In the genomic region with DNA sequence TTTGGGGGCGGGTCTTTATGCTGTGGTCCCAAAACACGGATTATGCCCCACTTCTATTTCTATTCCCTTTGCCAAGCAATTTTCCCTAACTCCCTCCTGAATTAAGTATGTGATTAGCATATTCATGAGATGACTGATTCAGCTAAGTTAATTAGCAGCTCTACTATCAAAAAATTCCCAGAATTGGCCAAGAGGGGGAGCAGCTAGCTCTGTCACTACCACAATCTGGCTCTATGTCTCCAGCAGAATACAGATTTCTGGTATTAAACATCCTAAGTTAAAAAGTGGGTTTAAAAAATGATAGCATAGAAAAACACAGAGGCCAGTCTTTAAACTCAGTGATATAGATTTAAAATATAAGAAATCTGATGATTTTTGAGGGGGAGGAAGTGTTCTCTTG, we compare ENCODE assay signal across 9 cellular contexts.
DNase-seq lines count a peak whose midpoint lies in the region; ATAC-seq, FAIRE-seq and TF ChIP-seq lines count a peak whose summit lies in the region.
"Had no signal": no experiment of that assay in that cellular context is flagged by ENCODE, and none has a peak within 500 bp of the region (broad histone marks: within the 10 kb centered on the region; RNA-seq: fewer than 3 reads in every experiment).

No MANE protein-coding gene starts in this region.

- peak; percentile 73 for TF ChIP-seq CTCF in VCaP (conservative IDR thresholded peaks at IDR 0.05)

- TF ChIP-seq POLR2A in GM12891 (IDR thresholded peaks at IDR 0.05; ENCODE audit: low read depth, low read length) = no peak

- H3K27ac ChIP-seq in VCaP = no peak overlapping the region

- ATAC-seq in HG03342 (IDR thresholded peaks at IDR 0.05; ENCODE audit: unreplicated experiment) = no peak
- ATAC-seq: T-cell had no signal

- peak; percentile 23 for DNase-seq in DMS53 treated with DMSO at 0.1 percent for 48 hours (lab: John Stamatoyannopoulos, UW; ENCODE audit: unreplicated experiment)
- DNase-seq in HPDE6-E6E7 (ENCODE audit: extremely low spot score) = peak; percentile 3
- peak; percentile 0 for DNase-seq in urothelium cell line (ENCODE audit: low spot score)
- no peak for DNase-seq in GM12891 (ENCODE audit: insufficient read length, low spot score)
- DNase-seq in NCI-H187 treated with DMSO at 0.1 percent for 48 hours (lab: John Stamatoyannopoulos, UW) = no peak

- FAIRE-seq in islet of Langerhans (lab: Jason Lieb, UNC) (peak; percentile 97), urothelium cell line (lab: Jason Lieb, UNC) (no peak), GM12891 (lab: Jason Lieb, UNC) (no peak)

TF ChIP-seq in GM12891, 5 proteins besides CTCF, POLR2A, EP300 and RAD21:
- TF ChIP-seq POU2F2 (IDR thresholded peaks at IDR 0.05; ENCODE audit: low read depth, low read length) (no peak), SPI1 (IDR thresholded peaks at IDR 0.05; ENCODE audit: low read depth, low read length) (no peak), TAF1 (IDR thresholded peaks at IDR 0.05; ENCODE audit: low read depth, low read length) (no peak), POLR2AphosphoS5 (IDR thresholded peaks at IDR 0.05; ENCODE audit: low read depth, low read length) (no peak), PAX5 (IDR thresholded peaks at IDR 0.05; ENCODE audit: insufficient read depth, low read length, severe bottlenecking) (no peak)

Comparison
In these comparisons a context has a peak if more than half of its experiments do, and no peak if none do; other contexts are left out.
1. DNase-seq: peak in DMS53 treated with DMSO at 0.1 percent for 48 hours (single experiment), HPDE6-E6E7 (single experiment) and urothelium cell line (single experiment); none in GM12891 (single experiment) and NCI-H187 treated with DMSO at 0.1 percent for 48 hours (single experiment).